21 cellular contexts compared by ENCODE assay signal in genomic region chr2:239476757-239477565, GRCh38.
"Had no signal": no experiment of that assay in that cellular context is flagged by ENCODE, and none has a peak within 500 bp of the region (broad histone marks: within the 10 kb centered on the region; RNA-seq: fewer than 3 reads in every experiment).

No MANE protein-coding gene starts in this region.

- H3K27me3 ChIP-seq: neural progenitor cell had no signal

- H3K4me3 ChIP-seq: left ventricle myocardium inferior, lung, neural progenitor cell, psoas muscle had no signal

- H3K9me3 Mint-ChIP-seq: natural killer cell treated with Interleukin-12 subunit alpha and Interleukin-12 subunit beta and Interleukin-15 and Interleukin-18, amount 100 ng/mL, for 72 hours; type B pancreatic cell had no signal

- H3K4me1 Mint-ChIP-seq: neural progenitor cell had no signal

- ATAC-seq: esophagus mucosa; natural killer cell treated with Interleukin-12 subunit alpha and Interleukin-12 subunit beta and Interleukin-15 and Interleukin-18, amount 100 ng/mL, for 72 hours had no signal

- H3K9me3 ChIP-seq: left ventricle myocardium inferior, psoas muscle had no signal

- H3K4me1 ChIP-seq: left ventricle myocardium inferior, neural progenitor cell, parathyroid adenoma, psoas muscle had no signal

- FAIRE-seq: endometrium, frontal cortex, small intestine, urothelium cell line had no signal

- H3K36me3 Mint-ChIP-seq: natural killer cell treated with Interleukin-12 subunit alpha and Interleukin-12 subunit beta and Interleukin-15 and Interleukin-18, amount 100 ng/mL, for 72 hours; neural progenitor cell; type B pancreatic cell had no signal

- H3K36me3 ChIP-seq: left ventricle myocardium inferior, neural progenitor cell had no signal

- H3K27ac Mint-ChIP-seq: natural killer cell treated with Interleukin-12 subunit alpha and Interleukin-12 subunit beta and Interleukin-15 and Interleukin-18, amount 100 ng/mL, for 72 hours; neural progenitor cell; type B pancreatic cell had no signal

- DNase-seq: cortex of kidney; effector memory CD4-positive, alpha-beta T cell; islet precursor cell; left ventricle myocardium inferior; mesenchymal stem cell; midbrain; nucleus accumbens; psoas muscle; retina; small intestine; stimulated activated CD4-positive, alpha-beta T cell treated with anti-CD3 and anti-CD28 coated beads, Interleukin-2, amount 100 ng/mL, for 48 hours; stimulated activated naive CD4-positive, alpha-beta T cell treated with Interleukin-2 at 50 U/mL for 16 hours had no signal

- H3K4me3 Mint-ChIP-seq: natural killer cell treated with Interleukin-12 subunit alpha and Interleukin-12 subunit beta and Interleukin-15 and Interleukin-18, amount 100 ng/mL, for 72 hours; neural progenitor cell; type B pancreatic cell had no signal

- H3K27ac ChIP-seq: left ventricle myocardium inferior, neural progenitor cell, parathyroid adenoma, psoas muscle had no signal

- H3K9ac ChIP-seq: neural progenitor cell, parathyroid adenoma had no signal
